20 cellular contexts compared by ENCODE assay signal in genomic region chr2:26563686-26564085, GRCh38.
"Had no signal": no experiment of that assay in that cellular context is flagged by ENCODE, and none has a peak within 500 bp of the region (broad histone marks: within the 10 kb centered on the region; RNA-seq: fewer than 3 reads in every experiment).

No MANE protein-coding gene starts in this region.

- H3K27ac ChIP-seq: colonic mucosa, dorsolateral prefrontal cortex, esophagus muscularis mucosa had no signal

- FAIRE-seq: frontal cortex, urothelium cell line had no signal

- H3K9me3 Mint-ChIP-seq: activated CD4-positive, alpha-beta T cell treated with anti-CD3 and anti-CD28 coated beads, Interleukin-2, amount 10 ng/mL, durations not matched to agents 7 days and 5 days; activated CD8-positive, alpha-beta T cell treated with anti-CD3 and anti-CD28 coated beads for 36 hours; activated naive CD8-positive, alpha-beta T cell treated with anti-CD3 and anti-CD28 coated beads, Interleukin-2, amount 10 ng/mL, durations not matched to agents 7 days and 5 days; effector memory CD8-positive, alpha-beta T cell; neural crest cell; stimulated activated naive CD8-positive, alpha-beta T cell treated with anti-CD3 and anti-CD28 coated beads, Interleukin-15, amount 100 ng/mL, for 72 hours had no signal

- ATAC-seq: activated CD8-positive, alpha-beta T cell treated with anti-CD3 and anti-CD28 coated beads for 36 hours; effector memory CD8-positive, alpha-beta T cell; stimulated activated naive CD8-positive, alpha-beta T cell treated with anti-CD3 and anti-CD28 coated beads, Interleukin-15, amount 100 ng/mL, for 72 hours had no signal

- DNase-seq: activated CD4-positive, alpha-beta T cell treated with anti-CD3 and anti-CD28 coated beads, Interleukin-2, amount 10 ng/mL, durations not matched to agents 7 days and 5 days; activated CD8-positive, alpha-beta T cell treated with anti-CD3 and anti-CD28 coated beads for 36 hours; activated naive CD4-positive, alpha-beta T cell; activated T-cell treated with anti-CD3 and anti-CD28 coated beads, Interleukin-2, amount 50 U/mL, for 1 hour; amniotic stem cell; effector memory CD8-positive, alpha-beta T cell; retina; stimulated activated CD4-positive, alpha-beta T cell treated with anti-CD3 and anti-CD28 coated beads, Interleukin-12 subunit alpha, Interleukin-12 subunit beta, amount 100 ng/mL, for 4 hours; stimulated activated CD4-positive, alpha-beta T cell treated with anti-CD3 and anti-CD28 coated beads, Interleukin-4, amount 100 ng/mL, for 4 hours; stimulated activated naive CD8-positive, alpha-beta T cell treated with anti-CD3 and anti-CD28 coated beads, Interleukin-15, amount 100 ng/mL, for 72 hours; T-helper 2 cell had no signal

- H3K4me3 Mint-ChIP-seq: activated CD4-positive, alpha-beta T cell treated with anti-CD3 and anti-CD28 coated beads, Interleukin-2, amount 10 ng/mL, durations not matched to agents 7 days and 5 days; activated CD8-positive, alpha-beta T cell treated with anti-CD3 and anti-CD28 coated beads for 36 hours; effector memory CD8-positive, alpha-beta T cell; neural crest cell had no signal

- H3K36me3 ChIP-seq: colonic mucosa, esophagus muscularis mucosa, tibial nerve had no signal

- H3K27ac Mint-ChIP-seq: activated CD4-positive, alpha-beta T cell treated with anti-CD3 and anti-CD28 coated beads, Interleukin-2, amount 10 ng/mL, durations not matched to agents 7 days and 5 days; activated CD8-positive, alpha-beta T cell treated with anti-CD3 and anti-CD28 coated beads for 36 hours; activated naive CD8-positive, alpha-beta T cell treated with anti-CD3 and anti-CD28 coated beads, Interleukin-2, amount 10 ng/mL, durations not matched to agents 7 days and 5 days; effector memory CD8-positive, alpha-beta T cell; progenitor cell of endocrine pancreas; stimulated activated naive CD8-positive, alpha-beta T cell treated with anti-CD3 and anti-CD28 coated beads, Interleukin-15, amount 100 ng/mL, for 72 hours had no signal

- H3K9me3 ChIP-seq: colonic mucosa, esophagus muscularis mucosa, tibial nerve had no signal

- H3K36me3 Mint-ChIP-seq: activated naive CD8-positive, alpha-beta T cell treated with anti-CD3 and anti-CD28 coated beads, Interleukin-2, amount 10 ng/mL, durations not matched to agents 7 days and 5 days had no signal
